Comparison of ENCODE assay signal across 12 cellular contexts in genomic region chr9:76688471-76689238, GRCh38.
DNase-seq lines count a peak whose midpoint lies in the region; ATAC-seq and TF ChIP-seq lines count a peak whose summit lies in the region.
"Had no signal": no experiment of that assay in that cellular context is flagged by ENCODE, and none has a peak within 500 bp of the region (broad histone marks: within the 10 kb centered on the region; RNA-seq: fewer than 3 reads in every experiment).

No MANE protein-coding gene starts in this region.

- intact Hi-C loops in natural killer cell (cut with micrococcal nuclease), result no loop called here

- 46 to 52% methylated on average over 3 of the region's 3 CpGs for WGBS in GM23248 (ENCODE audit: low coverage in 1 of 2, low lambda C conversion rate in 2 of 2, missing lambda C conversion rate in 2 of 2), 2 experiments

- H3K4me1 Mint-ChIP-seq in natural killer cell, result peaks cover 27 to 30% of the 10 kb centered on the region in 2 donors

- in situ Hi-C loops in GM23248 (cut with MboI), result no loop called here

- DNase-seq in GM23248, result peak; percentile 43
- peak; percentile 82 for DNase-seq in NCI-H2029 (lab: John Stamatoyannopoulos, UW)
- DNase-seq in choroid plexus epithelial cell (ENCODE audit: low read depth), result peak; percentile 23
- DNase-seq in natural killer cell, result no peak
- no peak for DNase-seq in NK-92 (lab: John Stamatoyannopoulos, UW; ENCODE audit: unreplicated experiment)
- DNase-seq in DMS114 treated with DMSO at 0.1 percent for 48 hours (lab: John Stamatoyannopoulos, UW; ENCODE audit: unreplicated experiment), result no peak
- DNase-seq: activated CD4-positive, alpha-beta T cell treated with anti-CD3 and anti-CD28 coated beads, Interleukin-2, amount 10 ng/mL, durations not matched to agents 7 days and 5 days; activated naive CD4-positive, alpha-beta T cell treated with anti-CD3 and anti-CD28 coated beads, Interleukin-2, amount 10 ng/mL, durations not matched to agents 7 days and 5 days; DND-41; NCI-H1694 treated with DMSO at 0.1 percent for 48 hours; SJCRH30 had no signal

- no peaks in the 10 kb centered on the region for H3K36me3 ChIP-seq in GM23248 (ENCODE audit: low read depth)
- H3K36me3 ChIP-seq: SJCRH30 had no signal

- peak overlapping the region; percentile 50 to 62 for H3K27ac Mint-ChIP-seq in natural killer cell
- H3K27ac Mint-ChIP-seq: activated CD4-positive, alpha-beta T cell treated with anti-CD3 and anti-CD28 coated beads, Interleukin-2, amount 10 ng/mL, durations not matched to agents 7 days and 5 days; activated naive CD4-positive, alpha-beta T cell treated with anti-CD3 and anti-CD28 coated beads, Interleukin-2, amount 10 ng/mL, durations not matched to agents 7 days and 5 days had no signal

- no peaks in the 10 kb centered on the region for H3K9me3 ChIP-seq in GM23248 (ENCODE audit: low read depth)
- H3K9me3 ChIP-seq: SJCRH30 had no signal

- H3K4me2 ChIP-seq in GM23248 (ENCODE audit: unreplicated experiment), result peak overlapping the region; percentile 77

- ATAC-seq in natural killer cell (no peak), GM21737 (IDR thresholded peaks at IDR 0.05; ENCODE audit: unreplicated experiment) (no peak)

- H3K27ac ChIP-seq in GM23248, result peak overlapping the region; percentile 92
- H3K27ac ChIP-seq: SJCRH30 had no signal

- H2AFZ ChIP-seq in GM23248, result peak overlapping the region; percentile 55

- H3K4me1 ChIP-seq in GM23248 (ENCODE audit: insufficient read depth), result peaks cover 24% of the 10 kb centered on the region

- no peaks in the 10 kb centered on the region for H4K20me1 ChIP-seq in GM23248 (ENCODE audit: insufficient read depth)

- no peaks in the 10 kb centered on the region for H3K9me2 ChIP-seq in GM23248 (ENCODE audit: insufficient read depth)

- H3F3A ChIP-seq in GM23248 (ENCODE audit: insufficient read depth), result peaks cover 30% of the 10 kb centered on the region

- no peak for TF ChIP-seq CTCF in choroid plexus epithelial cell (conservative IDR thresholded peaks at IDR 0.05; ENCODE audit: low read depth, low read length)
- no peak for TF ChIP-seq CTCF in natural killer cell (IDR thresholded peaks at IDR 0.05)

- peaks cover 11 to 23% of the 10 kb centered on the region in 2 donors for H3K27me3 Mint-ChIP-seq in natural killer cell (ENCODE audit: low read depth in 2 of 2)

- no peak overlapping the region for H3K4me3 Mint-ChIP-seq in natural killer cell
- H3K4me3 Mint-ChIP-seq: activated CD4-positive, alpha-beta T cell treated with anti-CD3 and anti-CD28 coated beads, Interleukin-2, amount 10 ng/mL, durations not matched to agents 7 days and 5 days; activated naive CD4-positive, alpha-beta T cell treated with anti-CD3 and anti-CD28 coated beads, Interleukin-2, amount 10 ng/mL, durations not matched to agents 7 days and 5 days had no signal

- no peaks in the 10 kb centered on the region for H3K9me3 Mint-ChIP-seq in natural killer cell
- H3K9me3 Mint-ChIP-seq: activated CD4-positive, alpha-beta T cell treated with anti-CD3 and anti-CD28 coated beads, Interleukin-2, amount 10 ng/mL, durations not matched to agents 7 days and 5 days; activated naive CD4-positive, alpha-beta T cell treated with anti-CD3 and anti-CD28 coated beads, Interleukin-2, amount 10 ng/mL, durations not matched to agents 7 days and 5 days had no signal

- 0 out of 2 replicates have a peak, but pooled peaks cover 8% of the 10 kb centered on the region for H3K27me3 ChIP-seq in GM23248 (replicated peaks; ENCODE audit: insufficient read depth)
- H3K27me3 ChIP-seq: SJCRH30 had no signal

- no peaks in the 10 kb centered on the region for H3K79me2 ChIP-seq in GM23248 (ENCODE audit: insufficient read depth)

- H3K4me3 ChIP-seq in GM23248 (no peak overlapping the region), choroid plexus epithelial cell (ENCODE audit: low read depth, low read length) (no peak overlapping the region)
- H3K4me3 ChIP-seq: SJCRH30 had no signal

- no peaks in the 10 kb centered on the region for H3K36me3 Mint-ChIP-seq in natural killer cell
- H3K36me3 Mint-ChIP-seq: activated naive CD4-positive, alpha-beta T cell treated with anti-CD3 and anti-CD28 coated beads, Interleukin-2, amount 10 ng/mL, durations not matched to agents 7 days and 5 days had no signal

- H3K9ac ChIP-seq in GM23248, result peak overlapping the region; percentile 74

Comparison
In these comparisons a context has a peak if more than half of its experiments do, and no peak if none do; other contexts are left out.
1. DNase-seq: peak in GM23248 (single experiment), NCI-H2029 (single experiment) and choroid plexus epithelial cell (single experiment); none in natural killer cell (single experiment), NK-92 (single experiment) and DMS114 treated with DMSO at 0.1 percent for 48 hours (single experiment).